15 cellular contexts compared by ENCODE assay signal in genomic region chr20:37640600-37641561, GRCh38. TPM values are rescaled to one million over a fixed set of nuclear protein-coding genes. Genes with fewer than 3 reads are reported as not detected.
A peak's percentile ranks its signal among the peaks of the same experiment; 100 is the strongest.
DNase-seq lines count a peak whose midpoint lies in the region; ATAC-seq and TF ChIP-seq lines count a peak whose summit lies in the region.
"Had no signal": no experiment of that assay in that cellular context is flagged by ENCODE, and none has a peak within 500 bp of the region (broad histone marks: within the 10 kb centered on the region; RNA-seq: fewer than 3 reads in every experiment).

No MANE protein-coding gene starts in this region.

- peak; percentile 2 for DNase-seq in DMS 273 treated with DMSO at 0.1 percent for 48 hours (lab: John Stamatoyannopoulos, UW)
- DNase-seq in M059J (ENCODE audit: low read depth) = peak; percentile 50
- DNase-seq in left lobe of liver (ENCODE audit: low spot score) = no peak
- DNase-seq in AG20443 (ENCODE audit: low spot score) = no peak
- DNase-seq in G401 (ENCODE audit: low spot score) = no peak
- DNase-seq: activated CD4-positive, alpha-beta T cell treated with anti-CD3 and anti-CD28 coated beads, Interleukin-2, amount 50 U/mL, for 48 hours; CD8-positive, alpha-beta T cell; dorsolateral prefrontal cortex; mesendoderm; NCI-H526 treated with DMSO at 0.1 percent for 48 hours; nucleus accumbens; stimulated activated naive CD8-positive, alpha-beta T cell treated with anti-CD3 and anti-CD28 coated beads, Interleukin-15, amount 100 ng/mL, for 72 hours had no signal

- ATAC-seq in SK-N-SH treated with all-trans-retinoic acid at 6 μM for 48 hours = peak; percentile 61
- ATAC-seq in left lobe of liver = peak; percentile 43
- no peak for ATAC-seq in HG03378 (IDR thresholded peaks at IDR 0.05; ENCODE audit: unreplicated experiment)
- ATAC-seq: CD8-positive, alpha-beta T cell; HCT116; stimulated activated naive CD8-positive, alpha-beta T cell treated with anti-CD3 and anti-CD28 coated beads, Interleukin-15, amount 100 ng/mL, for 72 hours had no signal

- in situ Hi-C loops in G401 (cut with HindIII; ENCODE audit: low sequenced_read_pairs) = no loop called here

TF ChIP-seq in SK-N-SH treated with all-trans-retinoic acid at 6 μM for 48 hours, 23 proteins besides CTCF, POLR2A, EP300 and RAD21:
- TF ChIP-seq CREB5 (CRISPR knock-in tag; IDR thresholded peaks at IDR 0.05; ENCODE audit: low read depth) (peak; percentile 36; the same call in 1 of the 2 replicates), ESRRG (CRISPR knock-in tag; IDR thresholded peaks at IDR 0.05) (no peak), TSHZ2 (CRISPR knock-in tag; IDR thresholded peaks at IDR 0.05) (no peak), CSRNP3 (CRISPR knock-in tag; IDR thresholded peaks at IDR 0.05) (no peak)

RNA-seq across cellular contexts. Expression of gene CTNNBL1, which starts 52.9 kb away (rescaled TPM):
- 30.0 and 54.4 TPM in 2 replicates for total RNA-seq in M059J (2014; rRNA removed; shearing (Covaris generic))
- 41.4 TPM for total RNA-seq in left lobe of liver
- 81.2 and 119 TPM in 2 replicates for total RNA-seq in G401 (2014; rRNA removed; shearing (Covaris generic))

Comparison
In these comparisons a context has a peak if more than half of its experiments do, and no peak if none do; other contexts are left out.
1. DNase-seq: peak in DMS 273 treated with DMSO at 0.1 percent for 48 hours (single experiment) and M059J (single experiment); none in left lobe of liver (single experiment), AG20443 (single experiment) and G401 (single experiment).